In genomic region chr12:95763809-95764253, GRCh38 we compare ENCODE assay signal across 9 cellular contexts. TPM values are rescaled to one million over a fixed set of nuclear protein-coding genes. Genes with fewer than 3 reads are reported as not detected.
A peak's percentile ranks its signal among the peaks of the same experiment; 100 is the strongest.
DNase-seq lines count a peak whose midpoint lies in the region; ATAC-seq and TF ChIP-seq lines count a peak whose summit lies in the region.
"Had no signal": no experiment of that assay in that cellular context is flagged by ENCODE, and none has a peak within 500 bp of the region (broad histone marks: within the 10 kb centered on the region; RNA-seq: fewer than 3 reads in every experiment).

No MANE protein-coding gene starts in this region.

- H3K27me3 Mint-ChIP-seq in activated CD4-positive, alpha-beta T cell treated with anti-CD3 and anti-CD28 coated beads, Interleukin-2, amount 10 ng/mL, durations not matched to agents 7 days and 5 days: peaks cover 14% of the 10 kb centered on the region

- H3K4me1 Mint-ChIP-seq in activated CD4-positive, alpha-beta T cell treated with anti-CD3 and anti-CD28 coated beads, Interleukin-2, amount 10 ng/mL, durations not matched to agents 7 days and 5 days: no peaks in the 10 kb centered on the region
- H3K4me1 Mint-ChIP-seq: nephron had no signal

- H3K4me3 Mint-ChIP-seq in activated CD4-positive, alpha-beta T cell treated with anti-CD3 and anti-CD28 coated beads, Interleukin-2, amount 10 ng/mL, durations not matched to agents 7 days and 5 days: no peak overlapping the region
- H3K4me3 Mint-ChIP-seq: nephron; T-helper 1 cell treated with Interleukin-12 subunit alpha and Interleukin-12 subunit beta and Interleukin-4 antibody, amounts not matched to agents 30 μg/mL and 1 μg/mL, for 36 hours had no signal

- ATAC-seq in psoas muscle: peak in 3 of 4 donors; percentile 50 to 88 (median 78)

- CTCF ChIA-PET in activated CD4-positive, alpha-beta T cell treated with anti-CD3 and anti-CD28 coated beads, Interleukin-2, amount 10 ng/mL, durations not matched to agents 7 days and 5 days (lab: Charles Lee): no interaction called here

- TF ChIP-seq CTCF in psoas muscle (IDR thresholded peaks at IDR 0.05): no peak

- no peaks in the 10 kb centered on the region for H3K9me3 Mint-ChIP-seq in activated CD4-positive, alpha-beta T cell treated with anti-CD3 and anti-CD28 coated beads, Interleukin-2, amount 10 ng/mL, durations not matched to agents 7 days and 5 days
- H3K9me3 Mint-ChIP-seq: T-helper 1 cell treated with Interleukin-12 subunit alpha and Interleukin-12 subunit beta and Interleukin-4 antibody, amounts not matched to agents 30 μg/mL and 1 μg/mL, for 36 hours had no signal

- no peaks in the 10 kb centered on the region for H3K36me3 Mint-ChIP-seq in activated CD4-positive, alpha-beta T cell treated with anti-CD3 and anti-CD28 coated beads, Interleukin-2, amount 10 ng/mL, durations not matched to agents 7 days and 5 days (ENCODE audit: low read depth)

- H3K4me1 ChIP-seq in psoas muscle: no peaks in the 10 kb centered on the region

- DNase-seq in GM04504 (ENCODE audit: low read depth) (peak; percentile 65), NCI-H460 (ENCODE audit: extremely low read depth, low read depth) (peak; percentile 87), dermis blood vessel endothelial cell (peak; percentile 78), psoas muscle (peak; percentile 25 to 53), retina (no peak)
- DNase-seq in activated CD4-positive, CD25-positive, alpha-beta regulatory T cell treated with anti-CD3 and anti-CD28 coated beads, Interleukin-2, amount 50 U/mL, for 72 hours: no peak
- no peak for DNase-seq in activated CD4-positive, alpha-beta T cell treated with anti-CD3 and anti-CD28 coated beads, Interleukin-2, amount 10 ng/mL, durations not matched to agents 7 days and 5 days

- no peaks in the 10 kb centered on the region for H3K9me3 ChIP-seq in psoas muscle

- no peak overlapping the region for H3K27ac ChIP-seq in psoas muscle

- intact Hi-C loops in psoas muscle (cut with DNase I): no loop called here

- H3K4me3 ChIP-seq in psoas muscle: no peak overlapping the region

- H3K27me3 ChIP-seq in psoas muscle (ENCODE audit: insufficient read depth in 3 of 3, low read length in 2 of 3): no peaks in the 10 kb centered on the region

- H3K27ac Mint-ChIP-seq in activated CD4-positive, alpha-beta T cell treated with anti-CD3 and anti-CD28 coated beads, Interleukin-2, amount 10 ng/mL, durations not matched to agents 7 days and 5 days: no peak overlapping the region
- H3K27ac Mint-ChIP-seq: nephron; T-helper 1 cell treated with Interleukin-12 subunit alpha and Interleukin-12 subunit beta and Interleukin-4 antibody, amounts not matched to agents 30 μg/mL and 1 μg/mL, for 36 hours had no signal

- no peaks in the 10 kb centered on the region for H3K36me3 ChIP-seq in psoas muscle (ENCODE audit: insufficient read depth in 1 of 2, low read depth in 1 of 2)

- POLR2A ChIA-PET in activated CD4-positive, alpha-beta T cell treated with anti-CD3 and anti-CD28 coated beads, Interleukin-2, amount 10 ng/mL, durations not matched to agents 7 days and 5 days (lab: Charles Lee): no interaction called here

RNA-seq across cellular contexts. Expression of gene NTN4, which starts 26.7 kb away (rescaled TPM):
- total RNA-seq in NCI-H460 (2014; rRNA removed; shearing (Covaris generic)): 68.1 and 86.7 TPM in 2 replicates
- 24.9 and 31.2 TPM in 2 replicates for polyA plus RNA-seq in NCI-H460 (2014; cell fraction: nucleus; rRNA removed)
- total RNA-seq in dermis blood vessel endothelial cell (469 and 711 TPM in 2 replicates), psoas muscle (10 to 100 TPM in 1 of 4 donors, 1 to 10 TPM in 3; 3.9 to 13.3 (median 5.4) TPM)
- polyA plus RNA-seq in psoas muscle: 1 to 10 TPM; 2.9 to 4.3 (median 3.8) TPM
- under 1 TPM; 0.17 to 0.40 TPM for total RNA-seq in activated CD4-positive, alpha-beta T cell treated with anti-CD3 and anti-CD28 coated beads, Interleukin-2, amount 10 ng/mL, durations not matched to agents 7 days and 5 days

Comparison
In these comparisons a context has a peak if more than half of its experiments do, and no peak if none do; other contexts are left out.
1. DNase-seq: peak in GM04504 (single experiment), NCI-H460 (single experiment), dermis blood vessel endothelial cell (single experiment) and psoas muscle (2 of 2); none in retina (single experiment), activated CD4-positive, CD25-positive, alpha-beta regulatory T cell treated with anti-CD3 and anti-CD28 coated beads, Interleukin-2, amount 50 U/mL, for 72 hours (single experiment) and activated CD4-positive, alpha-beta T cell treated with anti-CD3 and anti-CD28 coated beads, Interleukin-2, amount 10 ng/mL, durations not matched to agents 7 days and 5 days (single experiment).